24 cellular contexts compared by ENCODE assay signal in the genomic region with DNA sequence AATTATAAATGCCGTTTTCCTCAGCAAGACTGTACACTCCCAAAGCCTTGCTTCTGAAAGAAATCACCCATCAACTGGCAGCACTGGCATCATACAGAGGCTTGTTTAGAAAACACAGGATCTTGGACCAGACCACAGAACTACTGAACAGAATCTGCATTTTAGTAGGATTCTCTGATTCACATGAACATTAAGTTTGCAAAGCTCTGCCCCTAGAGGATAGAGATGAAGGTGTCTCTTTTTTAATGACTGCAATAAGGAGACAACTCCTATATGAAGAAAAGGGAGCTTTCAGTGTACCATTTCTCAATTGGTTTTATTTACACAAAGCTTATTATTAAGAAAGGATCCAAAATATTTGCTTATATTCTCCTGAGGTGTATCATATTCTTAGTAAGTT.
DNase-seq lines count a peak whose midpoint lies in the region; ATAC-seq and TF ChIP-seq lines count a peak whose summit lies in the region.
"Had no signal": no experiment of that assay in that cellular context is flagged by ENCODE, and none has a peak within 500 bp of the region (broad histone marks: within the 10 kb centered on the region; RNA-seq: fewer than 3 reads in every experiment).

No MANE protein-coding gene starts in this region.

- H3K9me3 Mint-ChIP-seq in stimulated activated naive B cell treated with anti-CD40 and anti-IgM and Interleukin-4, amounts not matched to agents 10 μg/mL and 1 μg/mL and 100 μg/mL, for 72 hours, result no peaks in the 10 kb centered on the region
- H3K9me3 Mint-ChIP-seq: central memory CD8-positive, alpha-beta T cell; IgD-negative memory B cell; neural progenitor cell had no signal

- H3K4me3 ChIP-seq in epithelial cell of esophagus (ENCODE audit: low read length), result no peak overlapping the region
- H3K4me3 ChIP-seq: neural progenitor cell, psoas muscle, thoracic aorta had no signal

- ATAC-seq in stimulated activated naive B cell treated with anti-CD40 and anti-IgM and Interleukin-4, amounts not matched to agents 10 μg/mL and 1 μg/mL and 100 μg/mL, for 72 hours (replicated peaks), result no peak
- ATAC-seq: activated CD4-positive, alpha-beta T cell treated with anti-CD3 and anti-CD28 coated beads for 36 hours; activated naive CD4-positive, alpha-beta T cell treated with anti-CD3 and anti-CD28 coated beads, Interleukin-2, amount 50 U/mL, for 72 hours; psoas muscle; stimulated activated effector memory CD8-positive, alpha-beta T cell treated with anti-CD3 and anti-CD28 coated beads, Interleukin-12 subunit alpha, Interleukin-12 subunit beta, amount 100 ng/mL, for 72 hours had no signal

- no peak overlapping the region for H3K4me3 Mint-ChIP-seq in stimulated activated naive B cell treated with anti-CD40 and anti-IgM and Interleukin-4, amounts not matched to agents 10 μg/mL and 1 μg/mL and 100 μg/mL, for 72 hours
- H3K4me3 Mint-ChIP-seq: activated CD4-positive, alpha-beta T cell treated with anti-CD3 and anti-CD28 coated beads for 36 hours; CD4-positive, CD25-positive, alpha-beta regulatory T cell; central memory CD8-positive, alpha-beta T cell; IgD-negative memory B cell; neural progenitor cell; stimulated activated effector memory CD8-positive, alpha-beta T cell treated with anti-CD3 and anti-CD28 coated beads, Interleukin-12 subunit alpha, Interleukin-12 subunit beta, amount 100 ng/mL, for 72 hours had no signal

- TF ChIP-seq CTCF in 22Rv1 (IDR thresholded peaks at IDR 0.05) (peak; percentile 41), epithelial cell of esophagus (IDR thresholded peaks at IDR 0.05; ENCODE audit: insufficient read depth, low read depth, low read length, missing control alignments) (peak; percentile 24)

- peak; percentile 19 for DNase-seq in ELR (ENCODE audit: low read depth)
- peak; percentile 18 for DNase-seq in RKO (ENCODE audit: low spot score)
- no peak for DNase-seq in epithelial cell of esophagus (ENCODE audit: low read depth)
- DNase-seq in activated CD4-positive, CD25-positive, alpha-beta regulatory T cell treated with anti-CD3 and anti-CD28 coated beads, Interleukin-2, amount 50 U/mL, for 72 hours, result no peak
- DNase-seq in stimulated activated naive B cell treated with anti-CD40 and anti-IgM and Interleukin-4, amounts not matched to agents 10 μg/mL and 1 μg/mL and 100 μg/mL, for 72 hours, result no peak
- DNase-seq in NCI-H1694 (lab: John Stamatoyannopoulos, UW), result no peak
- no peak for DNase-seq in LoVo (ENCODE audit: low spot score)
- DNase-seq: activated CD4-positive, alpha-beta T cell treated with anti-CD3 and anti-CD28 coated beads for 36 hours; aorta; CD4-positive, CD25-positive, alpha-beta regulatory T cell; DMS153; H7; NCI-H187 treated with DMSO at 0.1 percent for 48 hours; psoas muscle; stimulated activated CD4-positive, alpha-beta T cell treated with anti-CD3 and anti-CD28 coated beads, Interleukin-1b, Interleukin-23, amount 100 ng/mL, for 48 hours; T1000 had no signal

- H3K27me3 Mint-ChIP-seq in stimulated activated naive B cell treated with anti-CD40 and anti-IgM and Interleukin-4, amounts not matched to agents 10 μg/mL and 1 μg/mL and 100 μg/mL, for 72 hours, result no peaks in the 10 kb centered on the region
- H3K27me3 Mint-ChIP-seq: activated CD4-positive, alpha-beta T cell treated with anti-CD3 and anti-CD28 coated beads for 36 hours; CD4-positive, CD25-positive, alpha-beta regulatory T cell; central memory CD8-positive, alpha-beta T cell; IgD-negative memory B cell had no signal

- H3K27ac ChIP-seq in 22Rv1, result no peak overlapping the region
- H3K27ac ChIP-seq: epithelial cell of prostate, neural progenitor cell, psoas muscle, thoracic aorta had no signal

- no peak overlapping the region for H3K27ac Mint-ChIP-seq in stimulated activated naive B cell treated with anti-CD40 and anti-IgM and Interleukin-4, amounts not matched to agents 10 μg/mL and 1 μg/mL and 100 μg/mL, for 72 hours
- H3K27ac Mint-ChIP-seq: activated CD4-positive, alpha-beta T cell treated with anti-CD3 and anti-CD28 coated beads for 36 hours; activated naive CD4-positive, alpha-beta T cell treated with anti-CD3 and anti-CD28 coated beads, Interleukin-2, amount 50 U/mL, for 72 hours; CD4-positive, CD25-positive, alpha-beta regulatory T cell; IgD-negative memory B cell; neural progenitor cell; stimulated activated effector memory CD8-positive, alpha-beta T cell treated with anti-CD3 and anti-CD28 coated beads, Interleukin-12 subunit alpha, Interleukin-12 subunit beta, amount 100 ng/mL, for 72 hours had no signal

- H3K4me1 Mint-ChIP-seq in stimulated activated naive B cell treated with anti-CD40 and anti-IgM and Interleukin-4, amounts not matched to agents 10 μg/mL and 1 μg/mL and 100 μg/mL, for 72 hours, result no peaks in the 10 kb centered on the region
- H3K4me1 Mint-ChIP-seq: activated CD4-positive, alpha-beta T cell treated with anti-CD3 and anti-CD28 coated beads for 36 hours; CD4-positive, CD25-positive, alpha-beta regulatory T cell; central memory CD8-positive, alpha-beta T cell; IgD-negative memory B cell; neural progenitor cell; stimulated activated effector memory CD8-positive, alpha-beta T cell treated with anti-CD3 and anti-CD28 coated beads, Interleukin-12 subunit alpha, Interleukin-12 subunit beta, amount 100 ng/mL, for 72 hours had no signal

- H3K36me3 Mint-ChIP-seq in stimulated activated naive B cell treated with anti-CD40 and anti-IgM and Interleukin-4, amounts not matched to agents 10 μg/mL and 1 μg/mL and 100 μg/mL, for 72 hours, result no peaks in the 10 kb centered on the region
- H3K36me3 Mint-ChIP-seq: activated naive CD4-positive, alpha-beta T cell treated with anti-CD3 and anti-CD28 coated beads, Interleukin-2, amount 50 U/mL, for 72 hours; CD4-positive, CD25-positive, alpha-beta regulatory T cell; IgD-negative memory B cell; neural progenitor cell; stimulated activated effector memory CD8-positive, alpha-beta T cell treated with anti-CD3 and anti-CD28 coated beads, Interleukin-12 subunit alpha, Interleukin-12 subunit beta, amount 100 ng/mL, for 72 hours had no signal

Comparison
In these comparisons a context has a peak if more than half of its experiments do, and no peak if none do; other contexts are left out.
1. DNase-seq: peak in ELR (single experiment) and RKO (single experiment); none in epithelial cell of esophagus (single experiment), activated CD4-positive, CD25-positive, alpha-beta regulatory T cell treated with anti-CD3 and anti-CD28 coated beads, Interleukin-2, amount 50 U/mL, for 72 hours (single experiment), stimulated activated naive B cell treated with anti-CD40 and anti-IgM and Interleukin-4, amounts not matched to agents 10 μg/mL and 1 μg/mL and 100 μg/mL, for 72 hours (single experiment), NCI-H1694 (single experiment) and LoVo (single experiment).